Comparison of ENCODE assay signal across 2 cellular contexts in the genomic region with DNA sequence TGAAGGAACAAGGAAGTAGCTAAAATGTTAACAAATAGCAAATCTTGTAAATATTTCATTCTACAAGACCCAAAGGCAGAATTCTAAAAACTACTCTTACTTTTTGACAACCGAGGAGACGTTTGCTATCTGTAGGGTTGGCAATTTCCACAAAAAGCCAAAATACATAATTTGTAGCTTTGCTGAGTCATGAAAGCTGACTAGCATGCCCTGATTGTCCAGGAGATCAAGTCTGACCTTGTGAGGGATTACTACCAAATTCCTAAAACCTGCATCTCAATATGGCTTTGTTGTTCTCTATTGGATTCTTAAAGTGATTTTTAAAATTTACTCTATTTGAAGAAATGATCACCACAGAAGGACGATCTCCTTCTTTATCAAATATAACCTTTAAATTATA.
A peak's percentile ranks its signal among the peaks of the same experiment; 100 is the strongest.
TF ChIP-seq lines count a peak whose summit lies in the region.

No MANE protein-coding gene starts in this region.

TF ChIP-seq in WTC11, 78 proteins besides CTCF, POLR2A, EP300 and RAD21:
- no peak for TF ChIP-seq USF2 (CRISPR knock-in tag; IDR thresholded peaks at IDR 0.05)
- no peak for TF ChIP-seq ZNF232 (CRISPR knock-in tag; IDR thresholded peaks at IDR 0.05)
- TF ChIP-seq CBFB (CRISPR knock-in tag; IDR thresholded peaks at IDR 0.05; ENCODE audit: low read depth) = no peak
- TF ChIP-seq SP1 (CRISPR knock-in tag; conservative IDR thresholded peaks at IDR 0.05) = no peak
- TF ChIP-seq CREB1 (CRISPR knock-in tag; IDR thresholded peaks at IDR 0.05) = no peak
- TF ChIP-seq, protein P1, sequence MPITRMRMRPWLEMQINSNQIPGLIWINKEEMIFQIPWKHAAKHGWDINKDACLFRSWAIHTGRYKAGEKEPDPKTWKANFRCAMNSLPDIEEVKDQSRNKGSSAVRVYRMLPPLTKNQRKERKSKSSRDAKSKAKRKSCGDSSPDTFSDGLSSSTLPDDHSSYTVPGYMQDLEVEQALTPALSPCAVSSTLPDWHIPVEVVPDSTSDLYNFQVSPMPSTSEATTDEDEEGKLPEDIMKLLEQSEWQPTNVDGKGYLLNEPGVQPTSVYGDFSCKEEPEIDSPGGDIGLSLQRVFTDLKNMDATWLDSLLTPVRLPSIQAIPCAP (CRISPR knock-in tag; IDR thresholded peaks at IDR 0.05) = no peak
- no peak for TF ChIP-seq NR2C2 (CRISPR knock-in tag; IDR thresholded peaks at IDR 0.05)
- no peak for TF ChIP-seq ZNF671 (CRISPR knock-in tag; IDR thresholded peaks at IDR 0.05)
- TF ChIP-seq HMGA2 (CRISPR knock-in tag; IDR thresholded peaks at IDR 0.05) = no peak

TF ChIP-seq in H1, 55 proteins besides CTCF, POLR2A, EP300 and RAD21:
- TF ChIP-seq CHD2 (IDR thresholded peaks at IDR 0.05; ENCODE audit: low read length) (no peak), CBX8 (IDR thresholded peaks at IDR 0.05; ENCODE audit: borderline replicate concordance, low read depth, low read length) (no peak), MAFK (IDR thresholded peaks at IDR 0.05; ENCODE audit: low read depth, low read length) (peak; percentile 33; the same call in 1 of the 2 replicates), BACH1 (IDR thresholded peaks at IDR 0.05; ENCODE audit: low read length) (peak; percentile 54; the same call in 1 of the 2 replicates), FOSL1 (IDR thresholded peaks at IDR 0.05; ENCODE audit: insufficient read depth, low read depth, low read length) (no peak), TCF12 (IDR thresholded peaks at IDR 0.05; ENCODE audit: low read depth, low read length) (no peak), CBX5 (IDR thresholded peaks at IDR 0.05; ENCODE audit: low read depth, low read length) (no peak)
